1 cellular context compared by ENCODE assay signal in genomic region chr10:82505009-82505408, GRCh38.
TF ChIP-seq lines count a peak whose summit lies in the region.

No MANE protein-coding gene starts in this region.

TF ChIP-seq in SK-N-SH, 30 proteins besides CTCF, POLR2A, EP300 and RAD21 (continued from another document):
- no peak for TF ChIP-seq IRF3 (IDR thresholded peaks at IDR 0.05; ENCODE audit: low read depth, low read length)
- TF ChIP-seq RFX5 (IDR thresholded peaks at IDR 0.05; ENCODE audit: low read length): no peak
- TF ChIP-seq GABPA (IDR thresholded peaks at IDR 0.05; ENCODE audit: low read depth): no peak
- no peak for TF ChIP-seq NRF1 (IDR thresholded peaks at IDR 0.05; ENCODE audit: low read depth, low read length)
- TF ChIP-seq YY1 (IDR thresholded peaks at IDR 0.05; ENCODE audit: low read depth): no peak
